Comparison of ENCODE assay signal across 10 cellular contexts in genomic region chr13:113880651-113881611, GRCh38. TPM values are rescaled to one million over a fixed set of nuclear protein-coding genes. Genes with fewer than 3 reads are reported as not detected.
DNase-seq lines count a peak whose midpoint lies in the region; ATAC-seq and TF ChIP-seq lines count a peak whose summit lies in the region.
"Had no signal": no experiment of that assay in that cellular context is flagged by ENCODE, and none has a peak within 500 bp of the region (broad histone marks: within the 10 kb centered on the region; RNA-seq: fewer than 3 reads in every experiment).

No MANE protein-coding gene starts in this region.

- H3K4me1 ChIP-seq in lung (ENCODE audit: control insufficient read depth in 2 of 2, insufficient read depth in 2 of 2, low read length in 2 of 2) (peaks cover 11 to 22% of the 10 kb centered on the region in 2 donors), tibial artery (peaks cover 0 to 43% (median 24%) of the 10 kb centered on the region in 4 donors)

- TF ChIP-seq CTCF in coronary artery (IDR thresholded peaks at IDR 0.05) (no peak), lung (IDR thresholded peaks at IDR 0.05; ENCODE audit: control extremely low read depth, extremely low read depth) (no peak), tibial artery (IDR thresholded peaks at IDR 0.05) (no peak), WTC11 (IDR thresholded peaks at IDR 0.05) (no peak)

- DNase-seq in activated T-cell treated with anti-CD3 and anti-CD28 coated beads, Interleukin-2, amount 50 U/mL, for 72 hours, result peak in 1 of 2 donors; percentile 22
- DNase-seq in activated T-cell treated with anti-CD3 and anti-CD28 coated beads for 4 hours (no peak), coronary artery (ENCODE audit: low spot score) (no peak), lung (ENCODE audit: low spot score) (no peak), tibial artery (peak in 1 of 2 donors; percentile 68), NCI-H526 (lab: John Stamatoyannopoulos, UW) (no peak), WTC11 (ENCODE audit: low spot score) (no peak)
- DNase-seq: effector CD4-positive, alpha-beta T cell had no signal

- peaks cover 19% of the 10 kb centered on the region for H3K4me1 Mint-ChIP-seq in activated T-cell treated with anti-CD3 and anti-CD28 coated beads, Interleukin-2, amount 50 U/mL, for 72 hours (ENCODE audit: low read depth)
- no peaks in the 10 kb centered on the region for H3K4me1 Mint-ChIP-seq in WTC11

- H3K36me3 ChIP-seq in lung (ENCODE audit: control insufficient read depth in 2 of 2, insufficient read depth in 2 of 2, low read length in 2 of 2), result no peaks in the 10 kb centered on the region
- H3K36me3 ChIP-seq in tibial artery, result no peaks in the 10 kb centered on the region

- H3K27me3 Mint-ChIP-seq in activated T-cell treated with anti-CD3 and anti-CD28 coated beads, Interleukin-2, amount 50 U/mL, for 72 hours (ENCODE audit: low read depth), result no peaks in the 10 kb centered on the region
- no peaks in the 10 kb centered on the region for H3K27me3 Mint-ChIP-seq in WTC11 (ENCODE audit: low read depth)

- H3K27ac Mint-ChIP-seq in activated T-cell treated with anti-CD3 and anti-CD28 coated beads, Interleukin-2, amount 50 U/mL, for 72 hours, result no peak overlapping the region
- no peak overlapping the region for H3K27ac Mint-ChIP-seq in WTC11
- H3K27ac Mint-ChIP-seq: activated T-helper 2 cell treated with anti-CD3 and anti-CD28 coated beads, Interferon-gamma antibody, Interleukin-2, Interleukin-4, amounts not matched to agents 10 μg/mL and 5 μg/mL and 100 μg/mL, durations not matched to agents 14 hours and 24 hours and 36 hours had no signal

- WGBS in lung, 2 donors, result 75 to 77% methylated on average over 17 of the region's 17 CpGs

- H3K4me3 ChIP-seq in coronary artery, result no peak overlapping the region
- no peak overlapping the region for H3K4me3 ChIP-seq in lung
- H3K4me3 ChIP-seq in tibial artery, result no peak overlapping the region

- H3K4me3 Mint-ChIP-seq in activated T-cell treated with anti-CD3 and anti-CD28 coated beads, Interleukin-2, amount 50 U/mL, for 72 hours, result no peak overlapping the region
- H3K4me3 Mint-ChIP-seq in WTC11, result no peak overlapping the region

- peak; percentile 37 to 71 for ATAC-seq in activated T-cell treated with anti-CD3 and anti-CD28 coated beads, Interleukin-2, amount 50 U/mL, for 72 hours (replicated peaks in 1 of 2)
- ATAC-seq in lung (ENCODE audit: insufficient read depth, low FRiP score) (peak; percentile 5), HG03469 (IDR thresholded peaks at IDR 0.05; ENCODE audit: unreplicated experiment) (no peak), WTC11 (no peak)

- CTCF ChIA-PET in WTC11 (lab: Charles Lee), result interaction anchor here (1.4 kb wide), 1 partner anchor 23 kb away, joined by 4 read pairs; no protein-coding TSS in a partner anchor

- peaks cover 0 to 2% of the 10 kb centered on the region in 2 donors for H3K9me3 Mint-ChIP-seq in activated T-cell treated with anti-CD3 and anti-CD28 coated beads, Interleukin-2, amount 50 U/mL, for 72 hours
- no peaks in the 10 kb centered on the region for H3K9me3 Mint-ChIP-seq in WTC11

- no peaks in the 10 kb centered on the region for H3K9me3 ChIP-seq in lung (ENCODE audit: control insufficient read depth in 2 of 2, insufficient read depth in 1 of 2, low read length in 1 of 2)
- H3K9me3 ChIP-seq in tibial artery, result no peaks in the 10 kb centered on the region

- POLR2A ChIA-PET in WTC11 (lab: Charles Lee), result no interaction called here

- H3K27ac ChIP-seq in coronary artery (peak overlapping the region; percentile 6 to 82), lung (ENCODE audit: low read depth in 1 of 2, low read length in 1 of 2) (peak overlapping the region in 1 of 2 donors; percentile 81), tibial artery (peak overlapping the region; percentile 61 to 71)

- peaks cover 0 to 2% of the 10 kb centered on the region in 2 donors for H3K36me3 Mint-ChIP-seq in activated T-cell treated with anti-CD3 and anti-CD28 coated beads, Interleukin-2, amount 50 U/mL, for 72 hours (ENCODE audit: insufficient read depth in 2 of 2)
- no peaks in the 10 kb centered on the region for H3K36me3 Mint-ChIP-seq in WTC11

- intact Hi-C loops in tibial artery (cut with DNase I; ENCODE audit: low total_unique reads), result no loop called here

- H3K27me3 ChIP-seq in lung (ENCODE audit: control insufficient read depth, insufficient read depth) (no peaks in the 10 kb centered on the region), tibial artery (no peaks in the 10 kb centered on the region)

TF ChIP-seq in WTC11, 78 proteins besides CTCF, POLR2A, EP300 and RAD21:
- TF ChIP-seq GABPB1 (CRISPR knock-in tag; IDR thresholded peaks at IDR 0.05) (no peak), OVOL2 (CRISPR knock-in tag; IDR thresholded peaks at IDR 0.05; ENCODE audit: borderline replicate concordance) (no peak), MYBL2 (CRISPR knock-in tag; IDR thresholded peaks at IDR 0.05) (no peak), NFYB (CRISPR knock-in tag; conservative IDR thresholded peaks at IDR 0.05; ENCODE audit: low read depth) (no peak), NR1H2 (CRISPR knock-in tag; IDR thresholded peaks at IDR 0.05) (no peak), FOXJ3 (CRISPR knock-in tag; IDR thresholded peaks at IDR 0.05; ENCODE audit: borderline replicate concordance) (no peak), ZNF121 (CRISPR knock-in tag; IDR thresholded peaks at IDR 0.05) (no peak), ZNF425 (CRISPR knock-in tag; conservative IDR thresholded peaks at IDR 0.05) (no peak), ZNF232 (CRISPR knock-in tag; IDR thresholded peaks at IDR 0.05) (no peak), ERG (CRISPR knock-in tag; IDR thresholded peaks at IDR 0.05) (no peak), ZMAT4 (CRISPR knock-in tag; IDR thresholded peaks at IDR 0.05) (no peak), E2F4 (CRISPR knock-in tag; IDR thresholded peaks at IDR 0.05; ENCODE audit: borderline replicate concordance, low read depth) (no peak)

RNA-seq across cellular contexts. Expression of gene GAS6, which starts 17.1 kb away (rescaled TPM):
- 1 to 10 TPM in 1 of 2 donors, under 1 TPM in 1; 0.46 to 1.5 TPM for total RNA-seq in activated T-cell treated with anti-CD3 and anti-CD28 coated beads, Interleukin-2, amount 50 U/mL, for 72 hours
- total RNA-seq in lung, result 10 to 100 TPM; 68.5 to 83.8 TPM
- polyA plus RNA-seq in lung, result 100 to 1,000 TPM in 1 of 2 donors, 10 to 100 TPM in 1; 61.8 to 107 TPM
- 29.4 to 33.7 TPM (median 33.7 TPM) in 3 replicates for total RNA-seq in WTC11 (2021)

Comparison
In these comparisons a context has a peak if more than half of its experiments do, and no peak if none do; other contexts are left out.
1. ATAC-seq: peak in activated T-cell treated with anti-CD3 and anti-CD28 coated beads, Interleukin-2, amount 50 U/mL, for 72 hours (2 of 2) and lung (single experiment); none in HG03469 (single experiment) and WTC11 (single experiment).
2. RNA of gene GAS6, which starts 17.1 kb away (total RNA-seq): 68.5 to 83.8 TPM in lung and 29.4 to 33.7 TPM in WTC11; 0.46 to 1.5 TPM in activated T-cell treated with anti-CD3 and anti-CD28 coated beads, Interleukin-2, amount 50 U/mL, for 72 hours; every median in the first group is over 10 times any median in the second.